18 cellular contexts compared by ENCODE assay signal in genomic region chr3:107753988-107754387, GRCh38.
"Had no signal": no experiment of that assay in that cellular context is flagged by ENCODE, and none has a peak within 500 bp of the region (broad histone marks: within the 10 kb centered on the region; RNA-seq: fewer than 3 reads in every experiment).

No MANE protein-coding gene starts in this region.

- H3K27ac Mint-ChIP-seq: activated naive CD8-positive, alpha-beta T cell; activated T-cell treated with anti-CD3 and anti-CD28 coated beads, Interleukin-2, amount 50 U/mL, for 72 hours; nephron; stimulated activated effector memory CD8-positive, alpha-beta T cell treated with anti-CD3 and anti-CD28 coated beads, Interleukin-12 subunit alpha, Interleukin-12 subunit beta, amount 100 ng/mL, for 72 hours; T-helper 2 cell treated with Interferon-gamma antibody and Interleukin-4, amounts not matched to agents 5 μg/mL and 100 μg/mL, for 36 hours had no signal

- H3K27me3 ChIP-seq: adrenal gland, ascending aorta, heart left ventricle, sigmoid colon, stomach, tibial nerve had no signal

- H3K4me1 ChIP-seq: prostate gland, sigmoid colon had no signal

- DNase-seq: activated CD4-positive, CD25-positive, alpha-beta regulatory T cell; activated effector memory CD4-positive, alpha-beta T cell treated with Interleukin-2 at 50 U/mL for 16 hours; activated T-cell treated with anti-CD3 and anti-CD28 coated beads for 4 hours; cortex of kidney; left ventricle myocardium inferior; sigmoid colon had no signal

- H3K27ac ChIP-seq: adrenal gland, ascending aorta, heart left ventricle, left ventricle myocardium inferior, prostate gland, sigmoid colon, stomach, tibial nerve had no signal

- H3K9me3 ChIP-seq: adrenal gland, ascending aorta, heart left ventricle, left ventricle myocardium inferior, prostate gland, sigmoid colon, stomach, tibial nerve had no signal

- H3K36me3 ChIP-seq: adrenal gland, left ventricle myocardium inferior, prostate gland had no signal

- H3K4me3 Mint-ChIP-seq: activated naive CD8-positive, alpha-beta T cell; activated T-cell treated with anti-CD3 and anti-CD28 coated beads, Interleukin-2, amount 50 U/mL, for 72 hours; nephron; stimulated activated effector memory CD8-positive, alpha-beta T cell treated with anti-CD3 and anti-CD28 coated beads, Interleukin-12 subunit alpha, Interleukin-12 subunit beta, amount 100 ng/mL, for 72 hours; T-helper 2 cell treated with Interferon-gamma antibody and Interleukin-4, amounts not matched to agents 5 μg/mL and 100 μg/mL, for 36 hours had no signal

- H3K27me3 Mint-ChIP-seq: activated naive CD8-positive, alpha-beta T cell had no signal

- H3K9me3 Mint-ChIP-seq: activated T-cell treated with anti-CD3 and anti-CD28 coated beads, Interleukin-2, amount 50 U/mL, for 72 hours; nephron; stimulated activated effector memory CD8-positive, alpha-beta T cell treated with anti-CD3 and anti-CD28 coated beads, Interleukin-12 subunit alpha, Interleukin-12 subunit beta, amount 100 ng/mL, for 72 hours; T-helper 2 cell treated with Interferon-gamma antibody and Interleukin-4, amounts not matched to agents 5 μg/mL and 100 μg/mL, for 36 hours had no signal

- H3K4me1 Mint-ChIP-seq: nephron; stimulated activated effector memory CD8-positive, alpha-beta T cell treated with anti-CD3 and anti-CD28 coated beads, Interleukin-12 subunit alpha, Interleukin-12 subunit beta, amount 100 ng/mL, for 72 hours had no signal

- H3K4me3 ChIP-seq: adrenal gland, ascending aorta, heart left ventricle, left ventricle myocardium inferior, lung, prostate gland, sigmoid colon, stomach, tibial nerve had no signal
